ENCODE assay signal across 18 cellular contexts in genomic region chr12:38157933-38158401, GRCh38.
DNase-seq lines count a peak whose midpoint lies in the region; ATAC-seq, FAIRE-seq and TF ChIP-seq lines count a peak whose summit lies in the region.
"Had no signal": no experiment of that assay in that cellular context is flagged by ENCODE, and none has a peak within 500 bp of the region (broad histone marks: within the 10 kb centered on the region; RNA-seq: fewer than 3 reads in every experiment).

No MANE protein-coding gene starts in this region.

- TF ChIP-seq EP300 in esophagus muscularis mucosa (IDR thresholded peaks at IDR 0.05) = no peak

- no peaks in the 10 kb centered on the region for H3K79me2 ChIP-seq in H9 (ENCODE audit: insufficient read depth, low read length)

- intact Hi-C loops in esophagus muscularis mucosa (cut with DNase I) = no loop called here
- intact Hi-C loops in upper lobe of right lung (cut with DNase I) = loop anchor here (10.0 kb wide), 1 partner anchor 147 kb away; no protein-coding TSS in a partner anchor

- H3K27me3 Mint-ChIP-seq in H9 (ENCODE audit: low read depth) = peaks cover 7% of the 10 kb centered on the region
- H3K27me3 Mint-ChIP-seq: B cell had no signal

- H2BK15ac ChIP-seq in H9 (ENCODE audit: low read depth, low read length) = no peak overlapping the region

- no peak overlapping the region for H2BK5ac ChIP-seq in H9 (ENCODE audit: insufficient read length, low read length)

- H4K5ac ChIP-seq in H9 (ENCODE audit: insufficient read length, low read depth, low read length) = no peak overlapping the region

- no peak overlapping the region for H3T11ph ChIP-seq in H9 (ENCODE audit: low read length)

- H2BK20ac ChIP-seq in H9 (ENCODE audit: low read depth, low read length, poor library complexity, severe bottlenecking) = no peak overlapping the region

- no peak overlapping the region for H3K4me3 Mint-ChIP-seq in H9
- H3K4me3 Mint-ChIP-seq: B cell; CD8-positive, alpha-beta T cell; GM23338; HFFc6 had no signal

- no peak overlapping the region for H4K91ac ChIP-seq in H9 (ENCODE audit: insufficient read length, low read depth, low read length)

- H3K27ac ChIP-seq in H9 (ENCODE audit: insufficient read length, low read depth, low read length) (no peak overlapping the region), esophagus muscularis mucosa (replicated peaks in 1 of 4) (no peak overlapping the region), upper lobe of right lung (no peak overlapping the region)
- H3K27ac ChIP-seq: BLaER1 treated with 17β-estradiol and CSF1 and Interleukin-3, amounts not matched to agents 10 nM and 100 nM; HL-60 had no signal

- no peaks in the 10 kb centered on the region for H3K4me1 Mint-ChIP-seq in H9
- H3K4me1 Mint-ChIP-seq: B cell, GM23338 had no signal

- H3K36me3 Mint-ChIP-seq in H9 (ENCODE audit: insufficient read depth in 1 of 3, low read depth in 3 of 3) = peaks cover 5 to 17% (median 13%) of the 10 kb centered on the region in 3 experiments; a peak in 6 of 7 replicates
- H3K36me3 Mint-ChIP-seq: CD8-positive, alpha-beta T cell had no signal

- no peak overlapping the region for H2BK120ac ChIP-seq in H9 (ENCODE audit: low read depth, low read length, poor library complexity, severe bottlenecking)

- H4K20me1 ChIP-seq in H9 (ENCODE audit: control insufficient read depth, insufficient read depth, insufficient read length) = no peaks in the 10 kb centered on the region
- H4K20me1 ChIP-seq: BLaER1 treated with 17β-estradiol and CSF1 and Interleukin-3, amounts not matched to agents 10 nM and 100 nM had no signal

- no CpG with 5 or more reads among the region's 28 CpGs for WGBS in H9 (ENCODE audit: extremely low coverage, insufficient read length, low lambda C conversion rate)
- 92% methylated on average over 28 of the region's 28 CpGs for WGBS in esophagus muscularis mucosa

- H2AK5ac ChIP-seq in H9 (ENCODE audit: insufficient read length, low read length) = no peak overlapping the region

- no peaks in the 10 kb centered on the region for H3K36me3 ChIP-seq in esophagus muscularis mucosa
- H3K36me3 ChIP-seq in upper lobe of right lung = no peaks in the 10 kb centered on the region
- H3K36me3 ChIP-seq: BLaER1 treated with 17β-estradiol and CSF1 and Interleukin-3, amounts not matched to agents 10 nM and 100 nM had no signal

- no peak overlapping the region for H3K18ac ChIP-seq in H9 (ENCODE audit: insufficient read length, low read depth, low read length)

- no peaks in the 10 kb centered on the region for H3K79me1 ChIP-seq in H9 (ENCODE audit: insufficient read depth, low read depth, low read length, poor library complexity, severe bottlenecking)

- no peak overlapping the region for H3K23ac ChIP-seq in H9 (ENCODE audit: insufficient read length, low read depth, low read length)

- no peak overlapping the region for H4K8ac ChIP-seq in H9 (replicated peaks; ENCODE audit: insufficient read length, low read depth, low read length)

- H3K4me3 ChIP-seq in esophagus muscularis mucosa (no peak overlapping the region), upper lobe of right lung (no peak overlapping the region)
- H3K4me3 ChIP-seq: BLaER1 treated with 17β-estradiol and CSF1 and Interleukin-3, amounts not matched to agents 10 nM and 100 nM; GM23338 had no signal

- H3K4me1 ChIP-seq in H9 (ENCODE audit: insufficient read depth, low read length) = no peaks in the 10 kb centered on the region
- H3K4me1 ChIP-seq in esophagus muscularis mucosa = no peaks in the 10 kb centered on the region
- no peaks in the 10 kb centered on the region for H3K4me1 ChIP-seq in upper lobe of right lung
- H3K4me1 ChIP-seq: BLaER1 treated with 17β-estradiol and CSF1 and Interleukin-3, amounts not matched to agents 10 nM and 100 nM had no signal

- DNase-seq in DMS53 (lab: John Stamatoyannopoulos, UW) = peak; percentile 70
- DNase-seq in H9 = peak; percentile 20
- DNase-seq in esophagus muscularis mucosa (ENCODE audit: extremely low spot score) = peak; percentile 89
- peak; percentile 53 for DNase-seq in upper lobe of right lung
- DNase-seq in NCI-H2107 treated with DMSO at 0.1 percent for 48 hours (lab: John Stamatoyannopoulos, UW; ENCODE audit: unreplicated experiment) = no peak
- DNase-seq in RCC 7860 (ENCODE audit: low spot score) = no peak
- DNase-seq: Calu3; CD8-positive, alpha-beta T cell; HFFc6 had no signal

- H3K27me3 ChIP-seq in H9 (ENCODE audit: insufficient read depth, low read length) (no peaks in the 10 kb centered on the region), esophagus muscularis mucosa (peaks cover 0 to 7% (median 0%) of the 10 kb centered on the region in 4 donors), upper lobe of right lung (no peaks in the 10 kb centered on the region)
- H3K27me3 ChIP-seq: BLaER1 treated with 17β-estradiol and CSF1 and Interleukin-3, amounts not matched to agents 10 nM and 100 nM had no signal

- no peak overlapping the region for H3K56ac ChIP-seq in H9 (ENCODE audit: insufficient read length, low read depth, low read length)

- no peak overlapping the region for H3K4ac ChIP-seq in H9 (ENCODE audit: low read depth, low read length)

- H3K14ac ChIP-seq in H9 (ENCODE audit: insufficient read depth, low read length) = no peak overlapping the region

- no peak overlapping the region for H3K4me2 ChIP-seq in H9 (ENCODE audit: insufficient read depth, insufficient read length, low read length)
- H3K4me2 ChIP-seq: BLaER1 treated with 17β-estradiol and CSF1 and Interleukin-3, amounts not matched to agents 10 nM and 100 nM; GM23338 had no signal

- no peak overlapping the region for H3K27ac Mint-ChIP-seq in H9
- H3K27ac Mint-ChIP-seq: B cell; CD8-positive, alpha-beta T cell; GM23338; HFFc6 had no signal

- ATAC-seq in upper lobe of right lung = no peak
- ATAC-seq: CD8-positive, alpha-beta T cell; GM23338; HCT116 had no signal

- H3K9me3 ChIP-seq in H9 (ENCODE audit: control insufficient read depth, low read depth, low read length) (peaks cover 97% of the 10 kb centered on the region), esophagus muscularis mucosa (peaks cover 0 to 9% (median 0%) of the 10 kb centered on the region in 4 donors), upper lobe of right lung (no peaks in the 10 kb centered on the region)

- no peak overlapping the region for H3K9ac ChIP-seq in H9 (ENCODE audit: extremely low read depth, insufficient read length, low read length)
- H3K9ac ChIP-seq: BLaER1 treated with 17β-estradiol and CSF1 and Interleukin-3, amounts not matched to agents 10 nM and 100 nM had no signal

- H2BK12ac ChIP-seq in H9 (ENCODE audit: insufficient read length, low read depth, low read length) = no peak overlapping the region

- TF ChIP-seq CTCF in H9 (conservative IDR thresholded peaks at IDR 0.05) = no peak
- no peak for TF ChIP-seq CTCF in esophagus muscularis mucosa (IDR thresholded peaks at IDR 0.05)
- no peak for TF ChIP-seq CTCF in upper lobe of right lung (IDR thresholded peaks at IDR 0.05)

- no peaks in the 10 kb centered on the region for H3K23me2 ChIP-seq in H9 (ENCODE audit: insufficient read length, low read depth, low read length, poor library complexity, severe bottlenecking)

- TF ChIP-seq POLR2A in esophagus muscularis mucosa (IDR thresholded peaks at IDR 0.05; ENCODE audit: low read depth) = no peak

- FAIRE-seq in RCC 7860 (lab: Jason Lieb, UNC) = no peak
- FAIRE-seq: G401.6, GM12891, GM18507, H54 had no signal

- H3K9me3 Mint-ChIP-seq in H9 = peaks cover 96 to 98% of the 10 kb centered on the region in 2 experiments
- H3K9me3 Mint-ChIP-seq: CD8-positive, alpha-beta T cell had no signal

- H2AFZ ChIP-seq in H9 (ENCODE audit: low read length) = no peak overlapping the region
- H2AFZ ChIP-seq: GM23338 had no signal

Comparison
In these comparisons a context has a peak if more than half of its experiments do, and no peak if none do; other contexts are left out.
1. DNase-seq: peak in DMS53 (single experiment), H9 (single experiment), esophagus muscularis mucosa (single experiment) and upper lobe of right lung (single experiment); none in NCI-H2107 treated with DMSO at 0.1 percent for 48 hours (single experiment) and RCC 7860 (single experiment).